In the genomic region with DNA sequence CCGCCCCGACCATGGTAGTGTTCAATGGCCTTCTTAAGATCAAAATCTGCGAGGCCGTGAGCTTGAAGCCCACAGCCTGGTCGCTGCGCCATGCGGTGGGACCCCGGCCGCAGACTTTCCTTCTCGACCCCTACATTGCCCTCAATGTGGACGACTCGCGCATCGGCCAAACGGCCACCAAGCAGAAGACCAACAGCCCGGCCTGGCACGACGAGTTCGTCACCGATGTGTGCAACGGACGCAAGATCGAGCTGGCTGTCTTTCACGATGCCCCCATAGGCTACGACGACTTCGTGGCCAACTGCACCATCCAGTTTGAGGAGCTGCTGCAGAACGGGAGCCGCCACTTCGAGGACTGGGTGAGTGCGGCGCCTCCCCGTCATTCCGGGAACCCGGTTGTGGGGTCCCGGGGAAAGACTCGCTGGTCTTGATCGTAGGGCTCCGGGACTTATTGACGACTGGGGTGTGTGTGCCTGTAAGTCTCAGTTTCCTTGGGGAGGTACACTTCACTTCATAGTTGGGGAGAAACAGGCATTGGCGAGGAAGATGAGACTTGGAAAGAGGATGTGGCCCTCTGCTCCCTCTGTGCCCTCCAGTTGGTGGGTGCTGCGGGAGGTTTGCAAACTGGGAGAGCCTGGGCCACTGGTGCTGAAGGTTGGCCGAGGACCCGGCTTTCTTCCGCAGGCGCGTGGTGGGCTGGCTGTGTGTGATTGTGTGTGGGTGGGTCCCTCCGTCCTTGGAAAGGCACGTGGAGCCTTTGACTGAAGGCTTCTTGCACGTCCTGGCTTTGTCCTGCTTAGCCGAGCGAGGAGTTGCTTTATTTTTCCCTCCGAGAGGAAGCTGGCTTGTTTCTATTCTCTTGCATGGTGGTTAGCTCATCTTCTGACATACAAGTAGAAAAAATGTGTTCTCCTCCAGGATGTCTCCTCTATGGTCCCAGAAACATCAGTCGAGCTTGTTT, we compare ENCODE assay signal across 1 cellular context.
TF ChIP-seq lines count a peak whose summit lies in the region.

No MANE protein-coding gene starts in this region.

TF ChIP-seq in HEK293, 187 proteins besides CTCF, POLR2A, EP300 and RAD21 (continued from another document):
- TF ChIP-seq, protein P1, sequence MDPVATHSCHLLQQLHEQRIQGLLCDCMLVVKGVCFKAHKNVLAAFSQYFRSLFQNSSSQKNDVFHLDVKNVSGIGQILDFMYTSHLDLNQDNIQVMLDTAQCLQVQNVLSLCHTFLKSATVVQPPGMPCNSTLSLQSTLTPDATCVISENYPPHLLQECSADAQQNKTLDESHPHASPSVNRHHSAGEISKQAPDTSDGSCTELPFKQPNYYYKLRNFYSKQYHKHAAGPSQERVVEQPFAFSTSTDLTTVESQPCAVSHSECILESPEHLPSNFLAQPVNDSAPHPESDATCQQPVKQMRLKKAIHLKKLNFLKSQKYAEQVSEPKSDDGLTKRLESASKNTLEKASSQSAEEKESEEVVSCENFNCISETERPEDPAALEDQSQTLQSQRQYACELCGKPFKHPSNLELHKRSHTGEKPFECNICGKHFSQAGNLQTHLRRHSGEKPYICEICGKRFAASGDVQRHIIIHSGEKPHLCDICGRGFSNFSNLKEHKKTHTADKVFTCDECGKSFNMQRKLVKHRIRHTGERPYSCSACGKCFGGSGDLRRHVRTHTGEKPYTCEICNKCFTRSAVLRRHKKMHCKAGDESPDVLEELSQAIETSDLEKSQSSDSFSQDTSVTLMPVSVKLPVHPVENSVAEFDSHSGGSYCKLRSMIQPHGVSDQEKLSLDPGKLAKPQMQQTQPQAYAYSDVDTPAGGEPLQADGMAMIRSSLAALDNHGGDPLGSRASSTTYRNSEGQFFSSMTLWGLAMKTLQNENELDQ (tag by site-specific recombination; IDR thresholded peaks at IDR 0.05; ENCODE audit: low read depth): no peak
- TF ChIP-seq SP2 (tag by site-specific recombination; IDR thresholded peaks at IDR 0.05) (peak; percentile 39), ZBTB26 (tag by site-specific recombination; optimal IDR thresholded peaks at IDR 0.05) (peak; percentile 17), ZNF571 (tag by site-specific recombination; IDR thresholded peaks at IDR 0.05) (no peak), ZNF23 (tag by site-specific recombination; IDR thresholded peaks at IDR 0.05; ENCODE audit: borderline replicate concordance) (no peak), ZNF366 (tag by site-specific recombination; conservative IDR thresholded peaks at IDR 0.05) (0 out of 2 replicates have a peak, but pooled peaks have one; percentile 7), ZBTB17 (tag by site-specific recombination; IDR thresholded peaks at IDR 0.05) (peak; percentile 70), ZNF335 (tag by site-specific recombination; conservative IDR thresholded peaks at IDR 0.05) (peak; percentile 99)
- TF ChIP-seq, protein P2, sequence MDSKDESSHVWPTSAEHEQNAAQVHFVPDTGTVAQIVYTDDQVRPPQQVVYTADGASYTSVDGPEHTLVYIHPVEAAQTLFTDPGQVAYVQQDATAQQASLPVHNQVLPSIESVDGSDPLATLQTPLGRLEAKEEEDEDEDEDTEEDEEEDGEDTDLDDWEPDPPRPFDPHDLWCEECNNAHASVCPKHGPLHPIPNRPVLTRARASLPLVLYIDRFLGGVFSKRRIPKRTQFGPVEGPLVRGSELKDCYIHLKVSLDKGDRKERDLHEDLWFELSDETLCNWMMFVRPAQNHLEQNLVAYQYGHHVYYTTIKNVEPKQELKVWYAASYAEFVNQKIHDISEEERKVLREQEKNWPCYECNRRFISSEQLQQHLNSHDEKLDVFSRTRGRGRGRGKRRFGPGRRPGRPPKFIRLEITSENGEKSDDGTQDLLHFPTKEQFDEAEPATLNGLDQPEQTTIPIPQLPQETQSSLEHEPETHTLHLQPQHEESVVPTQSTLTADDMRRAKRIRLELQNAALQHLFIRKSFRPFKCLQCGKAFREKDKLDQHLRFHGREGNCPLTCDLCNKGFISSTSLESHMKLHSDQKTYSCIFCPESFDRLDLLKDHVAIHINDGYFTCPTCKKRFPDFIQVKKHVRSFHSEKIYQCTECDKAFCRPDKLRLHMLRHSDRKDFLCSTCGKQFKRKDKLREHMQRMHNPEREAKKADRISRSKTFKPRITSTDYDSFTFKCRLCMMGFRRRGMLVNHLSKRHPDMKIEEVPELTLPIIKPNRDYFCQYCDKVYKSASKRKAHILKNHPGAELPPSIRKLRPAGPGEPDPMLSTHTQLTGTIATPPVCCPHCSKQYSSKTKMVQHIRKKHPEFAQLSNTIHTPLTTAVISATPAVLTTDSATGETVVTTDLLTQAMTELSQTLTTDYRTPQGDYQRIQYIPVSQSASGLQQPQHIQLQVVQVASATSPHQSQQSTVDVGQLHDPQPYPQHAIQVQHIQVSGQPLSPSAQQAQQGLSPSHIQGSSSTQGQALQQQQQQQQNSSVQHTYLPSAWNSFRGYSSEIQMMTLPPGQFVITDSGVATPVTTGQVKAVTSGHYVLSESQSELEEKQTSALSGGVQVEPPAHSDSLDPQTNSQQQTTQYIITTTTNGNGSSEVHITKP (tag by site-specific recombination; IDR thresholded peaks at IDR 0.05): peak; percentile 94
